20 cellular contexts compared by ENCODE assay signal in the genomic region with DNA sequence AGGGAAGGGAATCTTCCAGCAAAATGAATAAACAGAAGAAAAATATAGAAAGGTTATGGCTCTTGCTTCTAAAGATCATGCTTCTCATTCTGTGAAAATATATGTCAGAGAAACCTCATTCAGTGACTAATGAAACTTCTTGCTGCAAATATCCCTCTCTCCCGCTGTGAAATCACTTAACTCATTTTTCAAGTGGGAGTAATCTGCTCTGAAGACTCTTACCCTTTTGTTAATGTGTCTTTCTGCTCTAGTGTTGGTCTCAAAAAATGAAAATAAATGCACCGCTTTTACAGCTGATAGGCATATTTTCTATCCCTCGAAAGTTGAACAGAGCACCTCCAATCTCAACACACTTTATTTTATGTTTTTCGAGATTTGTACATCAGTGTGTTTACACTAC.
"Had no signal": no experiment of that assay in that cellular context is flagged by ENCODE, and none has a peak within 500 bp of the region (broad histone marks: within the 10 kb centered on the region; RNA-seq: fewer than 3 reads in every experiment).

No MANE protein-coding gene starts in this region.

- H3K4me2 ChIP-seq: smooth muscle cell had no signal

- H2AFZ ChIP-seq: parathyroid adenoma had no signal

- H3K9me3 ChIP-seq: ascending aorta, breast epithelium, gastrocnemius medialis, left lung had no signal

- ATAC-seq: activated T-cell treated with anti-CD3 and anti-CD28 coated beads, Interleukin-2, amount 50 U/mL, for 72 hours; esophagus mucosa; gastrocnemius medialis; left lung; natural killer cell treated with Interleukin-12 subunit alpha and Interleukin-12 subunit beta and Interleukin-15 and Interleukin-18, amount 100 ng/mL, for 72 hours; sciatic nerve; stimulated activated naive CD8-positive, alpha-beta T cell treated with anti-CD3 and anti-CD28 coated beads, Interleukin-15, amount 100 ng/mL, for 72 hours had no signal

- DNase-seq: activated CD4-positive, alpha-beta T cell treated with anti-CD3 and anti-CD28 coated beads for 1 hour; activated CD8-positive, alpha-beta memory T cell treated with anti-CD3 and anti-CD28 coated beads for 24 hours; activated CD8-positive, alpha-beta memory T cell treated with anti-CD3 and anti-CD28 coated beads, Interleukin-2, amount 50 U/mL, for 48 hours; activated effector memory CD4-positive, alpha-beta T cell treated with anti-CD3 and anti-CD28 coated beads, Interleukin-2, amount 50 U/mL, for 16 hours; activated T-cell treated with anti-CD3 and anti-CD28 coated beads, Interleukin-2, amount 50 U/mL, for 72 hours; effector CD4-positive, alpha-beta T cell; gastrocnemius medialis; head of caudate nucleus; left lung; stimulated activated CD4-positive, alpha-beta T cell treated with anti-CD3 and anti-CD28 coated beads, Interleukin-4, amount 100 ng/mL, for 1 hour; stimulated activated naive CD8-positive, alpha-beta T cell treated with anti-CD3 and anti-CD28 coated beads, Interleukin-15, amount 100 ng/mL, for 72 hours; trophoblast cell; WERI-Rb-1 had no signal

- H3K79me2 ChIP-seq: parathyroid adenoma had no signal

- H3K27ac ChIP-seq: ascending aorta, breast epithelium, gastrocnemius medialis, left lung, parathyroid adenoma, WERI-Rb-1 had no signal

- H3K9ac ChIP-seq: parathyroid adenoma had no signal

- H3K4me3 ChIP-seq: ascending aorta, breast epithelium, gastrocnemius medialis, left lung, smooth muscle cell had no signal

- H3K27me3 ChIP-seq: ascending aorta, breast epithelium, gastrocnemius medialis, left lung had no signal

- H3K4me1 ChIP-seq: ascending aorta, breast epithelium, gastrocnemius medialis, left lung, parathyroid adenoma had no signal

- H3K36me3 ChIP-seq: ascending aorta, breast epithelium, gastrocnemius medialis, left lung, WERI-Rb-1 had no signal
